33 cellular contexts compared by ENCODE assay signal in the genomic region with DNA sequence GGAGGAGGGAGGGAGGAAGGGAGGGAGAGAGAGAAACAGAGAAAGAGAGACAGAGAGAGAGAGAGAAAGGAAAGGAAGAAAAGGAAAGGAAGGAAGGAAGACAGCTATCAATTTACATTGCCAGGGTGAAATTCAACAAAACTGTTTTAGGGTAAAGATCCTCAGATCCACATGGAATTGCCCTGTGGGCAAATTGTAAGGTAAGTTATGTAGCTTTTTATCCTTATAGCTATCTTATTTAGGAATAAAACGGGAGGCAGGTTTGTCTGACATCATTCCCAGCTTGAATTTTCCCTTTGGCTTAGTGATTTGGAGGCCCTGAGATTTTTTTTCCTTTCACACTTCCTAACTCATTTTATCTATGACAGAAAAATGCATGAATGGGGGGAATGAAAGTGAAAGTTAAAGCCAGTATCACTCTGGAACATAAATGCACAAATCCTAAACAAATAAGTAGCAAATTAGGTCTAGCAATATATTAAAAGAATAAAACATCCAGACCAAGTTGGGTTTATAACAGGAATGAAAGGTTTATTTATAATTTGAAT. TPM values are rescaled to one million over a fixed set of nuclear protein-coding genes. Genes with fewer than 3 reads are reported as not detected.
DNase-seq lines count a peak whose midpoint lies in the region; ATAC-seq and TF ChIP-seq lines count a peak whose summit lies in the region.
"Had no signal": no experiment of that assay in that cellular context is flagged by ENCODE, and none has a peak within 500 bp of the region (broad histone marks: within the 10 kb centered on the region; RNA-seq: fewer than 3 reads in every experiment).

No MANE protein-coding gene starts in this region.

- H3K4me1 ChIP-seq in left lung (peaks cover 23 to 37% of the 10 kb centered on the region in 2 donors), body of pancreas (peaks cover 35% of the 10 kb centered on the region)
- H3K4me1 ChIP-seq: SJCRH30 had no signal

- 46 to 57% methylated on average over 1 of the region's 1 CpG for WGBS in body of pancreas, 2 donors

- H3K4me3 ChIP-seq in left lung: no peak overlapping the region
- H3K4me3 ChIP-seq in body of pancreas: no peak overlapping the region
- H3K4me3 ChIP-seq: ovary, SJCRH30, suprapubic skin, upper lobe of right lung had no signal

- H3K4me1 Mint-ChIP-seq in stimulated activated naive CD8-positive, alpha-beta T cell treated with anti-CD3 and anti-CD28 coated beads, Interleukin-15, Interleukin-2, amounts not matched to agents 100 ng/mL and 50 ng/mL, for 24 hours (ENCODE audit: low read depth): peaks cover 57% of the 10 kb centered on the region
- H3K4me1 Mint-ChIP-seq in stimulated activated naive CD8-positive, alpha-beta T cell treated with anti-CD3 and anti-CD28 coated beads, Interleukin-15, amount 100 ng/mL, for 72 hours: peaks cover 38% of the 10 kb centered on the region
- H3K4me1 Mint-ChIP-seq in immature natural killer cell: peaks cover 47 to 58% of the 10 kb centered on the region in 2 donors

- no peak for DNase-seq in stimulated activated naive CD8-positive, alpha-beta T cell treated with anti-CD3 and anti-CD28 coated beads, Interleukin-15, amount 100 ng/mL, for 72 hours
- DNase-seq in immature natural killer cell (no peak), left lung (no peak), body of pancreas (no peak), NOMO-1 treated with dmso at 0.1 percent for 144 hours (lab: John Stamatoyannopoulos, UW; ENCODE audit: unreplicated experiment) (no peak)
- DNase-seq: activated CD4-positive, alpha-beta T cell treated with anti-CD3 and anti-CD28 coated beads, Interleukin-2, amount 10 ng/mL, durations not matched to agents 24 days and 14 days; cortex of kidney; glutamatergic neuron; H9; left ventricle myocardium superior; midbrain; NCI-H1048; NCI-H1694; NCI-H446 treated with DMSO at 0.1 percent for 48 hours; NCI-H82; nephron progenitor cell; ovary; SJCRH30; SW 1271; T1000; upper lobe of right lung had no signal

- no peaks in the 10 kb centered on the region for H3K27me3 ChIP-seq in left lung
- H3K27me3 ChIP-seq in body of pancreas: no peaks in the 10 kb centered on the region
- H3K27me3 ChIP-seq: ovary, SJCRH30, suprapubic skin, upper lobe of right lung had no signal

- no peaks in the 10 kb centered on the region for H3K9me3 Mint-ChIP-seq in stimulated activated naive CD8-positive, alpha-beta T cell treated with anti-CD3 and anti-CD28 coated beads, Interleukin-15, Interleukin-2, amounts not matched to agents 100 ng/mL and 50 ng/mL, for 24 hours
- no peaks in the 10 kb centered on the region for H3K9me3 Mint-ChIP-seq in stimulated activated naive CD8-positive, alpha-beta T cell treated with anti-CD3 and anti-CD28 coated beads, Interleukin-15, amount 100 ng/mL, for 72 hours
- H3K9me3 Mint-ChIP-seq in immature natural killer cell: no peaks in the 10 kb centered on the region
- H3K9me3 Mint-ChIP-seq: activated CD4-positive, alpha-beta T cell treated with anti-CD3 and anti-CD28 coated beads, Interleukin-2, amount 10 ng/mL, durations not matched to agents 24 days and 14 days; activated T-helper 2 cell treated with anti-CD3 and anti-CD28 coated beads, Interferon-gamma antibody, Interleukin-2, Interleukin-4, amounts not matched to agents 10 μg/mL and 5 μg/mL and 100 μg/mL, durations not matched to agents 14 hours and 24 hours and 36 hours; CD14-positive monocyte; H9; nephron progenitor cell; stimulated activated effector memory CD8-positive, alpha-beta T cell treated with anti-CD3 and anti-CD28 coated beads, Interleukin-12 subunit alpha, Interleukin-12 subunit beta, amount 100 ng/mL, for 72 hours had no signal

- H3K4me3 Mint-ChIP-seq in stimulated activated naive CD8-positive, alpha-beta T cell treated with anti-CD3 and anti-CD28 coated beads, Interleukin-15, Interleukin-2, amounts not matched to agents 100 ng/mL and 50 ng/mL, for 24 hours: no peak overlapping the region
- no peak overlapping the region for H3K4me3 Mint-ChIP-seq in stimulated activated naive CD8-positive, alpha-beta T cell treated with anti-CD3 and anti-CD28 coated beads, Interleukin-15, amount 100 ng/mL, for 72 hours
- H3K4me3 Mint-ChIP-seq in immature natural killer cell: peak overlapping the region in 1 of 5 donors; percentile 7
- H3K4me3 Mint-ChIP-seq: activated CD4-positive, alpha-beta T cell treated with anti-CD3 and anti-CD28 coated beads, Interleukin-2, amount 10 ng/mL, durations not matched to agents 24 days and 14 days; CD14-positive monocyte; H9; nephron progenitor cell; stimulated activated effector memory CD8-positive, alpha-beta T cell treated with anti-CD3 and anti-CD28 coated beads, Interleukin-12 subunit alpha, Interleukin-12 subunit beta, amount 100 ng/mL, for 72 hours had no signal

- peaks cover 4% of the 10 kb centered on the region; the same call in 1 of the 2 replicates for H3K36me3 ChIP-seq in KOPT-K1 (ENCODE audit: insufficient read depth, low read length)
- no peaks in the 10 kb centered on the region for H3K36me3 ChIP-seq in left lung
- H3K36me3 ChIP-seq in body of pancreas (replicated peaks in 1 of 2; ENCODE audit: insufficient read depth in 1 of 2, low read depth in 2 of 2): no peaks in the 10 kb centered on the region
- H3K36me3 ChIP-seq: ovary, SJCRH30, suprapubic skin, upper lobe of right lung had no signal

- TF ChIP-seq POLR2A in body of pancreas (IDR thresholded peaks at IDR 0.05): no peak

- TF ChIP-seq CTCF in left lung (IDR thresholded peaks at IDR 0.05): no peak
- TF ChIP-seq CTCF in body of pancreas (IDR thresholded peaks at IDR 0.05): no peak

- H3K36me3 Mint-ChIP-seq in stimulated activated naive CD8-positive, alpha-beta T cell treated with anti-CD3 and anti-CD28 coated beads, Interleukin-15, Interleukin-2, amounts not matched to agents 100 ng/mL and 50 ng/mL, for 24 hours (ENCODE audit: low read depth): peaks cover 8% of the 10 kb centered on the region
- H3K36me3 Mint-ChIP-seq in immature natural killer cell: no peaks in the 10 kb centered on the region

- no peaks in the 10 kb centered on the region for H3K27me3 Mint-ChIP-seq in stimulated activated naive CD8-positive, alpha-beta T cell treated with anti-CD3 and anti-CD28 coated beads, Interleukin-15, Interleukin-2, amounts not matched to agents 100 ng/mL and 50 ng/mL, for 24 hours
- H3K27me3 Mint-ChIP-seq in stimulated activated naive CD8-positive, alpha-beta T cell treated with anti-CD3 and anti-CD28 coated beads, Interleukin-15, amount 100 ng/mL, for 72 hours: no peaks in the 10 kb centered on the region
- peaks cover 10 to 14% (median 10%) of the 10 kb centered on the region in 3 donors for H3K27me3 Mint-ChIP-seq in immature natural killer cell (ENCODE audit: low read depth in 3 of 3)
- H3K27me3 Mint-ChIP-seq: activated CD4-positive, alpha-beta T cell treated with anti-CD3 and anti-CD28 coated beads, Interleukin-2, amount 10 ng/mL, durations not matched to agents 24 days and 14 days had no signal

- H3K27ac ChIP-seq in KOPT-K1 (ENCODE audit: low read depth, low read length, poor library complexity, severe bottlenecking): peak overlapping the region; percentile 21
- H3K27ac ChIP-seq in left lung: no peak overlapping the region
- H3K27ac ChIP-seq in body of pancreas: no peak overlapping the region
- H3K27ac ChIP-seq: ovary, SJCRH30, suprapubic skin, upper lobe of right lung, VCaP had no signal

- ATAC-seq in stimulated activated naive CD8-positive, alpha-beta T cell treated with anti-CD3 and anti-CD28 coated beads, Interleukin-15, amount 100 ng/mL, for 72 hours: no peak
- ATAC-seq in left lung (no peak), body of pancreas (no peak)
- ATAC-seq: esophagus mucosa; left ventricle myocardium superior; stimulated activated effector memory CD8-positive, alpha-beta T cell treated with anti-CD3 and anti-CD28 coated beads, Interleukin-12 subunit alpha, Interleukin-12 subunit beta, amount 100 ng/mL, for 72 hours; upper lobe of right lung had no signal

- peak overlapping the region; percentile 43 for H3K27ac Mint-ChIP-seq in stimulated activated naive CD8-positive, alpha-beta T cell treated with anti-CD3 and anti-CD28 coated beads, Interleukin-15, Interleukin-2, amounts not matched to agents 100 ng/mL and 50 ng/mL, for 24 hours
- no peak overlapping the region for H3K27ac Mint-ChIP-seq in stimulated activated naive CD8-positive, alpha-beta T cell treated with anti-CD3 and anti-CD28 coated beads, Interleukin-15, amount 100 ng/mL, for 72 hours
- H3K27ac Mint-ChIP-seq in immature natural killer cell: peak overlapping the region in 5 of 6 donors; percentile 30 to 73 (median 39)
- H3K27ac Mint-ChIP-seq: activated CD4-positive, alpha-beta T cell treated with anti-CD3 and anti-CD28 coated beads, Interleukin-2, amount 10 ng/mL, durations not matched to agents 24 days and 14 days; activated T-helper 2 cell treated with anti-CD3 and anti-CD28 coated beads, Interferon-gamma antibody, Interleukin-2, Interleukin-4, amounts not matched to agents 10 μg/mL and 5 μg/mL and 100 μg/mL, durations not matched to agents 14 hours and 24 hours and 36 hours; H9; nephron progenitor cell had no signal

- H3K9me3 ChIP-seq in KOPT-K1 (ENCODE audit: insufficient read depth, low read length, poor library complexity, severe bottlenecking) (no peaks in the 10 kb centered on the region), left lung (no peaks in the 10 kb centered on the region), body of pancreas (no peaks in the 10 kb centered on the region)
- H3K9me3 ChIP-seq: ovary, SJCRH30, suprapubic skin, upper lobe of right lung had no signal

- intact Hi-C loops in left lung (cut with DNase I) (no loop called here), body of pancreas (cut with DNase I) (loop anchor here (10.0 kb wide), 1 partner anchor 225 kb away; no protein-coding TSS in a partner anchor)

RNA-seq across cellular contexts. Expression of a gene that starts 3.4 kb away (rescaled TPM):
- 100 to 1,000 TPM; 147 to 208 (median 195) TPM for polyA plus RNA-seq in immature natural killer cell
- total RNA-seq in left lung (100 to 1,000 TPM; 167 to 186 TPM), body of pancreas (100 to 1,000 TPM in 1 of 2 donors, 10 to 100 TPM in 1; 63.3 to 128 TPM)

RNA-seq across cellular contexts. Expression of a gene that starts 51.1 kb away (rescaled TPM):
- polyA plus RNA-seq in immature natural killer cell: not detected
- total RNA-seq in left lung: not detected
- total RNA-seq in body of pancreas: not detected
- total RNA-seq: activated CD4-positive, alpha-beta T cell treated with anti-CD3 and anti-CD28 coated beads, Interleukin-2, amount 10 ng/mL, durations not matched to agents 24 days and 14 days; activated T-helper 2 cell treated with anti-CD3 and anti-CD28 coated beads, Interferon-gamma antibody, Interleukin-2, Interleukin-4, amounts not matched to agents 10 μg/mL and 5 μg/mL and 100 μg/mL, durations not matched to agents 14 hours and 24 hours and 36 hours; astrocyte; cardiac septum; esophagus mucosa; fibroblast of villous mesenchyme; H9; left ventricle myocardium superior; ovary; RPMI7951; SJCRH30; suprapubic skin; upper lobe of right lung had no signal
- polyA plus RNA-seq: ovary had no signal

RNA-seq across cellular contexts. Expression of a gene that starts 58.1 kb away (rescaled TPM):
- polyA plus RNA-seq in immature natural killer cell: 1 to 10 TPM; 1.7 to 3.7 (median 3.2) TPM
- total RNA-seq in left lung: 10 to 100 TPM; 11.7 to 12.7 TPM
- 10 to 100 TPM in 1 of 2 donors, 1 to 10 TPM in 1; 3.6 to 13.2 TPM for total RNA-seq in body of pancreas

Comparison
In these comparisons a context has a peak if more than half of its experiments do, and no peak if none do; other contexts are left out.
1. H3K27ac Mint-ChIP-seq: peak in stimulated activated naive CD8-positive, alpha-beta T cell treated with anti-CD3 and anti-CD28 coated beads, Interleukin-15, Interleukin-2, amounts not matched to agents 100 ng/mL and 50 ng/mL, for 24 hours (single experiment) and immature natural killer cell (5 of 6); none in stimulated activated naive CD8-positive, alpha-beta T cell treated with anti-CD3 and anti-CD28 coated beads, Interleukin-15, amount 100 ng/mL, for 72 hours (0 of 2).